In the genomic region with DNA sequence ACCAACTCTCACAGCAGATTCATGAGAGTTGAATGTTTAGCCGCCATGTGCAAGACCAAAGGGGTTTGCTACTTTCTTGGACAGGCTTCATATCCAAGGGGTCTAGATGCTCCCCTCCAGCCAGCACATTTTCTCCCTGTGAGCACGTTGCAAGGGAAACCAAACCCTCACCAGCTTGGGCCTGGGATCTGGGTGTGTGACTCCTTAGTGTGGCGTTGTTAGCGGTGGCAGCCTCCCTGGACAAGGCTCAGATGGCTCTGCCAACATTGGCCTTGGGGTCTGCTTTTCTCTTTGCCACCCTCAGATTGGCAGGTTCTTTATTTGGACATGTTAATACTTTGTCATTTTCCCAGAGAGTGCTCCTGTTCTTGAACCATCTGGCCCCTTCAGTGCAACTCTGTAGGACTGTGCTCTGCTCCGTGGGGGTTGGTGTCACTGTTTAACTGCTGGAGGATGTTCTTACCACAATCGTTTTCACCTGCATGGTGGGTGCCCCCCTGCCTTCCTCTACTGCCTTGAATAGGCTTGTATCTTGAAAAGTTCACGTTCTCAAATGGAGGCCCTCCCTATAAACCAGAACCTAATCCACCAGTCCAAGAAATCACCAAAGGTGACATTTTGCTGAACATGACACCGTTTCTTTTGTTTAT, we compare ENCODE assay signal across 8 cellular contexts. TPM values are rescaled to one million over a fixed set of nuclear protein-coding genes. Genes with fewer than 3 reads are reported as not detected.
DNase-seq lines count a peak whose midpoint lies in the region; ATAC-seq and TF ChIP-seq lines count a peak whose summit lies in the region.

No MANE protein-coding gene starts in this region.

- peaks cover 92% of the 10 kb centered on the region for H3K4me1 ChIP-seq in thymus (ENCODE audit: control insufficient read depth, insufficient read depth, low read length)

- H3K9me3 ChIP-seq in thymus (ENCODE audit: control insufficient read depth), result no peaks in the 10 kb centered on the region

- H3K27ac ChIP-seq in RWPE1 (peak overlapping the region; percentile 85), thymus (ENCODE audit: low read depth) (peak overlapping the region; percentile 96)

- POLR2A ChIA-PET in RWPE1 (lab: Yijun Ruan, JAX; ENCODE audit: low non-redundant PET), result no interaction called here

- H3K4me1 Mint-ChIP-seq in activated naive CD4-positive, alpha-beta T cell treated with anti-CD3 and anti-CD28 coated beads for 36 hours (ENCODE audit: low read depth), result peaks cover 94% of the 10 kb centered on the region
- peaks cover 84 to 92% of the 10 kb centered on the region in 2 donors for H3K4me1 Mint-ChIP-seq in immature natural killer cell

- in situ Hi-C loops in GM13976 (cut with MboI; ENCODE audit: low sequenced_read_pairs, unreplicated experiment), result no loop called here

- H3K36me3 Mint-ChIP-seq in activated naive CD4-positive, alpha-beta T cell treated with anti-CD3 and anti-CD28 coated beads for 36 hours (ENCODE audit: low read depth), result peaks cover 14% of the 10 kb centered on the region
- H3K36me3 Mint-ChIP-seq in immature natural killer cell, result peaks cover 0 to 4% (median 3%) of the 10 kb centered on the region in 3 donors

- TF ChIP-seq CTCF in RWPE1 (conservative IDR thresholded peaks at IDR 0.05; ENCODE audit: low read depth) (no peak), GM13976 (IDR thresholded peaks at IDR 0.05; ENCODE audit: borderline replicate concordance, control extremely low read depth, extremely low read depth, insufficient read depth, missing control alignments) (no peak)

- peak overlapping the region; percentile 95 for H3K27ac Mint-ChIP-seq in activated naive CD4-positive, alpha-beta T cell treated with anti-CD3 and anti-CD28 coated beads for 36 hours
- peak overlapping the region in 5 of 6 donors; percentile 91 to 97 (median 95) for H3K27ac Mint-ChIP-seq in immature natural killer cell

- CTCF ChIA-PET in activated naive CD4-positive, alpha-beta T cell treated with anti-CD3 and anti-CD28 coated beads for 36 hours (lab: Charles Lee), result interaction anchor here (1.2 to 7.9 kb wide), 5 partner anchors 8 to 44 kb away, joined by 4 to 58 read pairs (median 6); partner anchors contain the start of gene ABCG1
- CTCF ChIA-PET in RWPE1 (lab: Yijun Ruan, JAX), result interaction anchor here (0.6 to 1.2 kb wide), 2 partner anchors 57 to 87 kb away, joined by 3 to 4 read pairs; no protein-coding TSS in a partner anchor

- H3K27me3 ChIP-seq in thymus (ENCODE audit: control insufficient read depth, insufficient read depth), result no peaks in the 10 kb centered on the region

- H3K4me3 ChIP-seq in thymus (ENCODE audit: low read length), result peak overlapping the region; percentile 0

- intact Hi-C loops in activated naive CD4-positive, alpha-beta T cell treated with anti-CD3 and anti-CD28 coated beads for 36 hours (cut with micrococcal nuclease), result loop anchor here (2.0 to 10.0 kb wide), 3 partner anchors 230 to 870 kb away; partner anchors contain the start of gene MX2

- 42% methylated on average over 8 of the region's 8 CpGs for WGBS in thymus

- peaks cover 7% of the 10 kb centered on the region for H3K36me3 ChIP-seq in thymus (ENCODE audit: control insufficient read depth, insufficient read depth)

- ATAC-seq in GM18868 (IDR thresholded peaks at IDR 0.05; ENCODE audit: unreplicated experiment), result no peak

- H3K9me3 Mint-ChIP-seq in activated naive CD4-positive, alpha-beta T cell treated with anti-CD3 and anti-CD28 coated beads for 36 hours, result no peaks in the 10 kb centered on the region
- H3K9me3 Mint-ChIP-seq in immature natural killer cell, result no peaks in the 10 kb centered on the region

- no peaks in the 10 kb centered on the region for H3K27me3 Mint-ChIP-seq in activated naive CD4-positive, alpha-beta T cell treated with anti-CD3 and anti-CD28 coated beads for 36 hours (ENCODE audit: low read depth)
- peaks cover 12 to 37% (median 18%) of the 10 kb centered on the region in 3 donors for H3K27me3 Mint-ChIP-seq in immature natural killer cell (ENCODE audit: low read depth in 3 of 3)

- H3K4me3 Mint-ChIP-seq in activated naive CD4-positive, alpha-beta T cell treated with anti-CD3 and anti-CD28 coated beads for 36 hours, result no peak overlapping the region
- peak overlapping the region; percentile 60 to 83 (median 75) for H3K4me3 Mint-ChIP-seq in immature natural killer cell

- DNase-seq in activated naive CD4-positive, alpha-beta T cell treated with anti-CD3 and anti-CD28 coated beads for 36 hours, result peak; percentile 41
- no peak for DNase-seq in activated naive CD4-positive, alpha-beta T cell treated with anti-CD3 and anti-CD28 coated beads, Interleukin-2, amount 50 U/mL, for 16 hours
- DNase-seq in RWPE1 (ENCODE audit: low spot score) (no peak), immature natural killer cell (no peak), GM13976 (ENCODE audit: low spot score) (no peak), RKO (ENCODE audit: low spot score) (no peak)

RNA-seq across cellular contexts. Expression of gene ABCG1, which starts 13.4 kb away (rescaled TPM):
- 10 to 100 TPM; 27.8 to 28.7 TPM for total RNA-seq in activated naive CD4-positive, alpha-beta T cell treated with anti-CD3 and anti-CD28 coated beads for 36 hours
- polyA plus RNA-seq in immature natural killer cell (10 to 100 TPM in 1 of 3 donors, 1 to 10 TPM in 2; 4.3 to 10.9 (median 8.2) TPM), thymus (28.8 TPM)
